In the genomic region with DNA sequence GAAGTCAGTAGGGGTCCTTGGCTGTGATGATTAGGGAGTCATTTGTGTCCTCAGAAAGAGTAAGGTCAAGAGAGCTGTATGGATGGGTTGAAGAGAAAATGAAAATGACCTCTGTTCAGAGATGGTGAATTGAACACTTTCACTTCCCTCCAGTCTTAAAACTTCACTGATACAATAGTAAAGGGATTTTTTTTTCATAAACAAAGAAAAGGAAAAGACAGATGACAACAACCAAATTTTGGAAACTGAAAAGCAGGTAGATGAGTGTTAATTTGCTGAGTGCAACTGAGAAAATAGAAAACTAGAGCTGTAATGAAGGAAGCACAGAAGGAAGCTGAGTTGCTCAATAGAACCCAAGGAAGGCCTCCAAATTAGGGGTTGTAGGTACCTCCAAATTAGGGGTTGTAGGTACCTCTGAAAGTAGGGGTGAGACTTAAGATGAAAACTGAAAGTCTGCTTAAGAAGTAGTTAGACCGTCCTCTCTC, we compare ENCODE assay signal across 10 cellular contexts. TPM values are rescaled to one million over a fixed set of nuclear protein-coding genes. Genes with fewer than 3 reads are reported as not detected.
DNase-seq lines count a peak whose midpoint lies in the region; ATAC-seq and TF ChIP-seq lines count a peak whose summit lies in the region.
"Had no signal": no experiment of that assay in that cellular context is flagged by ENCODE, and none has a peak within 500 bp of the region (broad histone marks: within the 10 kb centered on the region; RNA-seq: fewer than 3 reads in every experiment).

No MANE protein-coding gene starts in this region.

- H3K9me3 ChIP-seq in vagina, result no peaks in the 10 kb centered on the region

- intact Hi-C loops in activated CD4-positive, alpha-beta T cell treated with anti-CD3 and anti-CD28 coated beads, Interleukin-2, amount 10 ng/mL, durations not matched to agents 24 days and 14 days (cut with micrococcal nuclease), result loop anchor here (1.0 to 2.0 kb wide), 2 partner anchors 17 to 23 kb away; no protein-coding TSS in a partner anchor
- intact Hi-C loops in vagina (cut with DNase I), result no loop called here

- DNase-seq in activated CD4-positive, alpha-beta T cell treated with anti-CD3 and anti-CD28 coated beads, Interleukin-2, amount 10 ng/mL, durations not matched to agents 24 days and 14 days, result no peak
- no peak for DNase-seq in activated CD4-positive, alpha-beta T cell treated with anti-CD3 and anti-CD28 coated beads, Interleukin-2, amount 50 U/mL, for 4 hours
- DNase-seq in memory B cell (ENCODE audit: low spot score in 2 of 2) (no peak), vagina (ENCODE audit: extremely low spot score in 2 of 2) (no peak)
- DNase-seq in activated CD8-positive, alpha-beta memory T cell treated with anti-CD3 and anti-CD28 coated beads, Interleukin-2, amount 50 U/mL, for 48 hours, result no peak
- no peak for DNase-seq in stimulated activated CD4-positive, alpha-beta T cell treated with anti-CD3 and anti-CD28 coated beads, Interleukin-1b, Interleukin-23, amount 100 ng/mL, for 48 hours
- DNase-seq: GOT3 had no signal

- H3K27ac Mint-ChIP-seq in activated CD4-positive, alpha-beta T cell treated with anti-CD3 and anti-CD28 coated beads, Interleukin-2, amount 10 ng/mL, durations not matched to agents 24 days and 14 days, result peak overlapping the region; percentile 83
- H3K27ac Mint-ChIP-seq in memory B cell, result peak overlapping the region; percentile 86
- H3K27ac Mint-ChIP-seq: neural progenitor cell had no signal

- H3K4me3 ChIP-seq in vagina, result no peak overlapping the region
- H3K4me3 ChIP-seq: neural progenitor cell had no signal

- H3K36me3 Mint-ChIP-seq in activated CD4-positive, alpha-beta T cell treated with anti-CD3 and anti-CD28 coated beads, Interleukin-2, amount 10 ng/mL, durations not matched to agents 24 days and 14 days (ENCODE audit: low read depth), result peaks cover 1% of the 10 kb centered on the region
- no peaks in the 10 kb centered on the region for H3K36me3 Mint-ChIP-seq in memory B cell
- H3K36me3 Mint-ChIP-seq: neural progenitor cell had no signal

- H3K27ac ChIP-seq in vagina, result no peak overlapping the region
- H3K27ac ChIP-seq: neural progenitor cell had no signal

- H3K27me3 Mint-ChIP-seq in activated CD4-positive, alpha-beta T cell treated with anti-CD3 and anti-CD28 coated beads, Interleukin-2, amount 10 ng/mL, durations not matched to agents 24 days and 14 days, result no peaks in the 10 kb centered on the region
- no peaks in the 10 kb centered on the region for H3K27me3 Mint-ChIP-seq in memory B cell

- peaks cover 5% of the 10 kb centered on the region for H3K9me3 Mint-ChIP-seq in activated CD4-positive, alpha-beta T cell treated with anti-CD3 and anti-CD28 coated beads, Interleukin-2, amount 10 ng/mL, durations not matched to agents 24 days and 14 days
- no peaks in the 10 kb centered on the region for H3K9me3 Mint-ChIP-seq in memory B cell
- H3K9me3 Mint-ChIP-seq: neural progenitor cell had no signal

- H3K4me1 ChIP-seq in vagina, result no peaks in the 10 kb centered on the region
- H3K4me1 ChIP-seq: neural progenitor cell had no signal

- no peaks in the 10 kb centered on the region for H3K27me3 ChIP-seq in vagina
- H3K27me3 ChIP-seq: neural progenitor cell had no signal

- H3K4me1 Mint-ChIP-seq in activated CD4-positive, alpha-beta T cell treated with anti-CD3 and anti-CD28 coated beads, Interleukin-2, amount 10 ng/mL, durations not matched to agents 24 days and 14 days, result peaks cover 26% of the 10 kb centered on the region
- H3K4me1 Mint-ChIP-seq in memory B cell, result peaks cover 19% of the 10 kb centered on the region

- ATAC-seq in GM21576 (IDR thresholded peaks at IDR 0.05; ENCODE audit: unreplicated experiment) (peak; percentile 97), HG03196 (IDR thresholded peaks at IDR 0.05; ENCODE audit: unreplicated experiment) (peak; percentile 98), memory B cell (ENCODE audit: low read depth) (peak; percentile 96)

- TF ChIP-seq POLR2A in vagina (IDR thresholded peaks at IDR 0.05), result no peak

- peak overlapping the region; percentile 61 for H3K4me3 Mint-ChIP-seq in activated CD4-positive, alpha-beta T cell treated with anti-CD3 and anti-CD28 coated beads, Interleukin-2, amount 10 ng/mL, durations not matched to agents 24 days and 14 days
- peak overlapping the region; percentile 68 for H3K4me3 Mint-ChIP-seq in memory B cell
- H3K4me3 Mint-ChIP-seq: neural progenitor cell had no signal

- no peaks in the 10 kb centered on the region for H3K36me3 ChIP-seq in vagina
- H3K36me3 ChIP-seq: neural progenitor cell had no signal

- no peak for TF ChIP-seq CTCF in vagina (IDR thresholded peaks at IDR 0.05)

RNA-seq across cellular contexts. Expression of gene S1PR1, which starts 14.8 kb away (rescaled TPM):
- 49.5 and 51.2 TPM in 2 replicates for total RNA-seq in activated CD4-positive, alpha-beta T cell treated with anti-CD3 and anti-CD28 coated beads, Interleukin-2, amount 10 ng/mL, durations not matched to agents 24 days and 14 days
- 58.4 TPM for total RNA-seq in vagina
